9 cellular contexts compared by ENCODE assay signal in genomic region chr5:127892467-127893207, GRCh38.
DNase-seq lines count a peak whose midpoint lies in the region; ATAC-seq, FAIRE-seq and TF ChIP-seq lines count a peak whose summit lies in the region.
"Had no signal": no experiment of that assay in that cellular context is flagged by ENCODE, and none has a peak within 500 bp of the region (broad histone marks: within the 10 kb centered on the region; RNA-seq: fewer than 3 reads in every experiment).

No MANE protein-coding gene starts in this region.

- intact Hi-C loops in CD4-positive, alpha-beta memory T cell (cut with micrococcal nuclease), result loop anchor here (1.0 to 2.0 kb wide), 2 partner anchors 16 to 191 kb away; partner anchors contain the start of gene SLC12A2

- CTCF ChIA-PET in CD4-positive, alpha-beta memory T cell (lab: Charles Lee; ENCODE audit: partially characterized antibody), result interaction anchor here (1.0 to 1.4 kb wide), 5 partner anchors 15 to 309 kb away, joined by 3 to 6 read pairs (median 3); partner anchors contain the start of gene SLC12A2

- peak overlapping the region; percentile 10 to 68 (median 38) for H3K4me3 Mint-ChIP-seq in CD4-positive, alpha-beta memory T cell

- H3K4me3 ChIP-seq in CD4-positive, alpha-beta memory T cell (ENCODE audit: low read length in 2 of 2), result no peak overlapping the region

- no peak for FAIRE-seq in GM19239 (lab: Jason Lieb, UNC)

- no peaks in the 10 kb centered on the region for H3K36me3 Mint-ChIP-seq in CD4-positive, alpha-beta memory T cell

- ATAC-seq in HG03521 (IDR thresholded peaks at IDR 0.05; ENCODE audit: unreplicated experiment), result no peak
- ATAC-seq in HG02798 (IDR thresholded peaks at IDR 0.05; ENCODE audit: poor library complexity, unreplicated experiment), result no peak

- H3K4me1 ChIP-seq in CD4-positive, alpha-beta memory T cell (ENCODE audit: insufficient read depth, low read length), result peaks cover 13% of the 10 kb centered on the region

- DNase-seq in CD4-positive, alpha-beta memory T cell, result peak; percentile 28 to 60 (median 51)
- peak; percentile 85 for DNase-seq in HT-29 (ENCODE audit: low spot score)
- DNase-seq in amniotic epithelial cell (ENCODE audit: low read depth), result peak; percentile 82
- DNase-seq in kidney tubule cell (ENCODE audit: low spot score), result peak; percentile 66
- no peak for DNase-seq in GM19239 (ENCODE audit: insufficient read length, low spot score)
- no peak for DNase-seq in erythroblast (lab: John Stamatoyannopoulos, UW)
- DNase-seq: activated T-cell treated with anti-CD3 and anti-CD28 coated beads, Interleukin-2, amount 50 U/mL, for 48 hours had no signal

- no peaks in the 10 kb centered on the region for H3K9me3 ChIP-seq in CD4-positive, alpha-beta memory T cell (ENCODE audit: control insufficient read depth in 1 of 2, low read length in 2 of 2)

- H3K27me3 Mint-ChIP-seq in CD4-positive, alpha-beta memory T cell, result peaks cover 0 to 2% of the 10 kb centered on the region in 2 donors

- H3K9me3 Mint-ChIP-seq in CD4-positive, alpha-beta memory T cell, result peaks cover 0 to 3% (median 0%) of the 10 kb centered on the region in 8 donors

- no peak for TF ChIP-seq POLR2A in erythroblast (IDR thresholded peaks at IDR 0.05; ENCODE audit: low read length)

- POLR2A ChIA-PET in CD4-positive, alpha-beta memory T cell (lab: Charles Lee; ENCODE audit: partially characterized antibody), result interaction anchor here (0.7 to 1.0 kb wide), 2 partner anchors 7 to 190 kb away, joined by 3 to 6 read pairs; no protein-coding TSS in a partner anchor

- H3K27ac ChIP-seq in CD4-positive, alpha-beta memory T cell (ENCODE audit: low read depth, low read length), result peak overlapping the region; percentile 6

- H3K27ac Mint-ChIP-seq in CD4-positive, alpha-beta memory T cell, result peak overlapping the region in 6 of 7 donors; percentile 28 to 83 (median 69)

- peaks cover 9 to 21% (median 17%) of the 10 kb centered on the region in 4 donors for H3K4me1 Mint-ChIP-seq in CD4-positive, alpha-beta memory T cell

- H3K27me3 ChIP-seq in CD4-positive, alpha-beta memory T cell (ENCODE audit: insufficient read depth, low read length), result no peaks in the 10 kb centered on the region

- H3K36me3 ChIP-seq in CD4-positive, alpha-beta memory T cell (ENCODE audit: insufficient read depth, low read length), result no peaks in the 10 kb centered on the region

Comparison
In these comparisons a context has a peak if more than half of its experiments do, and no peak if none do; other contexts are left out.
1. DNase-seq: peak in CD4-positive, alpha-beta memory T cell (5 of 5), HT-29 (single experiment), amniotic epithelial cell (single experiment) and kidney tubule cell (single experiment); none in GM19239 (single experiment) and erythroblast (0 of 2).